Comparison of ENCODE assay signal across 1 cellular context in genomic region chr11:67606477-67607295, GRCh38.
TF ChIP-seq lines count a peak whose summit lies in the region.

NDUFV1 (plus strand) TSS chr11:67606936; CDS start chr11:67607005, 69 bp downstream.

TF ChIP-seq in HEK293, 187 proteins besides CTCF, POLR2A, EP300 and RAD21 (continued from another document):
- no peak for TF ChIP-seq ZNF529 (tag by site-specific recombination; IDR thresholded peaks at IDR 0.05; ENCODE audit: insufficient replicate concordance)
- TF ChIP-seq ZBTB8A (tag by site-specific recombination; IDR thresholded peaks at IDR 0.05), result peak; percentile 60; the same call in 1 of the 2 replicates
- TF ChIP-seq ZNF501 (tag by site-specific recombination; IDR thresholded peaks at IDR 0.05), result peak; percentile 66; the same call in 1 of the 2 replicates
- TF ChIP-seq ZNF843 (tag by site-specific recombination; IDR thresholded peaks at IDR 0.05), result peak; percentile 46; the same call in 1 of the 2 replicates
- TF ChIP-seq ZNF202 (tag by site-specific recombination; IDR thresholded peaks at IDR 0.05; ENCODE audit: borderline replicate concordance), result no peak
- no peak for TF ChIP-seq ZNF350 (tag by site-specific recombination; IDR thresholded peaks at IDR 0.05)
- 0 out of 2 replicates have a peak, but pooled peaks have one; percentile 42 for TF ChIP-seq ZNF2 (tag by site-specific recombination; IDR thresholded peaks at IDR 0.05)
- TF ChIP-seq OVOL3 (tag by site-specific recombination; IDR thresholded peaks at IDR 0.05), result no peak
